In the genomic region with DNA sequence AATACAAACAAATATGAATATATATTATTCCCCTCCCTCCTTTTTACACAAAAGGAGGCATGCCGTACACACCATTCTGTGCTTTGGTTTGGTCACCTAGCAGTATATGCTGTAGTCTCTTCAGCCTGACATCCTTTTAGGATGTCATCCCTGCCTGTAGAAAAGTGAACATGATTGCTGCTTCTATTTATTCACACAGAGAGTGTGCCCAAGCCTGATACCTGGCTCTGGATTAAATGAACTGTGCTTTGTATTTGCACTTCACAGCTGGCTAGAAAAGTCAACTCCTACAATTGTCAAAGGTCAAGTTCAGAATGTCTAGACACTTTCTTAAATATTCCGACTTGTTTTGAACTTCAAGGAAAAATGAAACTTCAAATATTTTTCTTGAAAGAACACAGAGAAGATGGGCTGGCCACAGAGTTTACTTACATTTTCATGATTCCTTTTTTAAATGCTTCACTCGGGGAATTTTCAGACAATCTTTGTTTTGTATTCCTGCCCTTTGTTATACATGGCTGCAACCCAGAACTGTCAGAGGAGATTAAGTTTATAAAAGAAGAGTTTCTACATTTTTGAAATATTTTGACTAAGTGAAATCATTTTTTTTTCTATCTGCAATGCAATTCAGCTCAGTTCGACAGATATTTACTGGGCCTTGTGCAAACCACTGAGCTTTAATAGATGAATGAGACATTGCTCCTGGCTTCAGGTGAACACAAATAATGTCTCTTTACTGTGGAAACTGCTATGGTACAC, we compare ENCODE assay signal across 19 cellular contexts. TPM values are rescaled to one million over a fixed set of nuclear protein-coding genes. Genes with fewer than 3 reads are reported as not detected.
A peak's percentile ranks its signal among the peaks of the same experiment; 100 is the strongest.
DNase-seq lines count a peak whose midpoint lies in the region; ATAC-seq, FAIRE-seq and TF ChIP-seq lines count a peak whose summit lies in the region.
"Had no signal": no experiment of that assay in that cellular context is flagged by ENCODE, and none has a peak within 500 bp of the region (broad histone marks: within the 10 kb centered on the region; RNA-seq: fewer than 3 reads in every experiment).

No MANE protein-coding gene starts in this region.

- H3K79me1 ChIP-seq in IMR-90 (ENCODE audit: low read depth in 1 of 2, low read length in 2 of 2) (no peaks in the 10 kb centered on the region), neuronal stem cell (ENCODE audit: low read depth, low read length) (no peaks in the 10 kb centered on the region)

- dilution Hi-C loops in IMR-90 (cut with HindIII; ENCODE audit: low sequenced_read_pairs, unreplicated experiment) = no loop called here

- H2BK12ac ChIP-seq in neuronal stem cell (ENCODE audit: low read length) = no peak overlapping the region

- H3K79me2 ChIP-seq in HepG2 (ENCODE audit: insufficient read depth, low read length) = no peaks in the 10 kb centered on the region

- H3K4me1 ChIP-seq in IMR-90 (ENCODE audit: control insufficient read depth, insufficient read depth, low read length) (no peaks in the 10 kb centered on the region), HepG2 (ENCODE audit: insufficient read depth, low read length) (no peaks in the 10 kb centered on the region), subcutaneous abdominal adipose tissue (ENCODE audit: control insufficient read depth in 5 of 5, insufficient read depth in 5 of 5, low read length in 5 of 5) (peaks cover 0 to 33% (median 22%) of the 10 kb centered on the region in 5 donors), neuronal stem cell (ENCODE audit: control insufficient read depth in 2 of 2, insufficient read depth in 1 of 2, low read depth in 1 of 2, low read length in 2 of 2) (peaks cover 0 to 4% of the 10 kb centered on the region in 2 donors)
- H3K4me1 ChIP-seq: spleen had no signal

- BruUV-seq in IMR-90 (replicated peaks; lab: Mats Ljungman, UMichigan) (no TSS peak), HepG2 (replicated peaks; lab: Mats Ljungman, UMichigan) (no TSS peak)

- peak; percentile 11 for DNase-seq in IMR-90
- peak; percentile 76 for DNase-seq in choroid plexus epithelial cell (ENCODE audit: low read depth)
- no peak for DNase-seq in HepG2 (ENCODE audit: low spot score)
- no peak for DNase-seq in neuronal stem cell (ENCODE audit: low spot score)
- no peak for DNase-seq in activated gamma-delta T cell treated with Interleukin-2 at 50 U/mL for 16 hours
- DNase-seq: activated CD4-positive, alpha-beta T cell treated with anti-CD3 and anti-CD28 coated beads for 4 hours; activated naive CD8-positive, alpha-beta T cell treated with anti-CD3 and anti-CD28 coated beads, Interleukin-2, amount 10 ng/mL, durations not matched to agents 7 days and 5 days; DND-41; lower lobe of right lung; NCI-H1417; SIG-M5; spleen; stimulated activated naive CD4-positive, alpha-beta T cell treated with Interleukin-2 at 50 U/mL for 16 hours had no signal

- H4K5ac ChIP-seq in IMR-90 (ENCODE audit: low read depth, low read length) = no peak overlapping the region

- no peak overlapping the region for H3K23ac ChIP-seq in IMR-90 (ENCODE audit: low read depth, low read length)
- H3K23ac ChIP-seq in neuronal stem cell (ENCODE audit: low read depth, low read length, poor library complexity) = no peak overlapping the region

- no peaks in the 10 kb centered on the region for H4K20me1 ChIP-seq in IMR-90 (ENCODE audit: insufficient read depth, low read length)
- H4K20me1 ChIP-seq in HepG2 (ENCODE audit: insufficient read depth, low read length) = no peaks in the 10 kb centered on the region

- TF ChIP-seq RAD21 in IMR-90 (IDR thresholded peaks at IDR 0.05; ENCODE audit: low read length) (no peak), HepG2 (CRISPR knock-in tag; IDR thresholded peaks at IDR 0.05) (no peak)

- no peak overlapping the region for H2AK9ac ChIP-seq in IMR-90 (replicated peaks; ENCODE audit: low read depth, low read length, poor library complexity)

- no CpG with 5 or more reads among the region's 4 CpGs for WGBS in IMR-90 (ENCODE audit: extremely low coverage in 2 of 2, insufficient read length in 1 of 2), 2 experiments
- WGBS in HepG2 (ENCODE audit: low lambda C conversion rate) = 23% methylated on average over 4 of the region's 4 CpGs
- WGBS in neuronal stem cell (ENCODE audit: extremely low coverage in 2 of 2, insufficient read length in 2 of 2, insufficient replicate concordance in 1 of 2), 2 donors = no CpG with 5 or more reads among the region's 4 CpGs

- H2AFZ ChIP-seq in IMR-90 (replicated peaks; ENCODE audit: low read length, poor library complexity) (no peak overlapping the region), HepG2 (ENCODE audit: low read length) (no peak overlapping the region), neuronal stem cell (ENCODE audit: low read length) (no peak overlapping the region)

- H3K27me3 ChIP-seq in IMR-90 (ENCODE audit: control insufficient read depth, insufficient read depth, low read length) (no peaks in the 10 kb centered on the region), HepG2 (ENCODE audit: control insufficient read depth in 1 of 2, insufficient read depth in 2 of 2, low read length in 2 of 2) (no peaks in the 10 kb centered on the region), subcutaneous abdominal adipose tissue (ENCODE audit: control insufficient read depth in 5 of 5, insufficient read depth in 4 of 5, low read length in 5 of 5) (no peaks in the 10 kb centered on the region), neuronal stem cell (ENCODE audit: control insufficient read depth in 3 of 3, insufficient read depth in 3 of 3, low read depth in 1 of 3, low read length in 3 of 3) (no peaks in the 10 kb centered on the region)
- H3K27me3 ChIP-seq: esophagus muscularis mucosa had no signal

- TF ChIP-seq CTCF in IMR-90 (conservative IDR thresholded peaks at IDR 0.05; ENCODE audit: low read depth, low read length) (no peak), choroid plexus epithelial cell (conservative IDR thresholded peaks at IDR 0.05; ENCODE audit: low read depth, low read length) (no peak), HepG2 (CRISPR knock-in tag; IDR thresholded peaks at IDR 0.05) (no peak)

- no peak overlapping the region for H3K9ac ChIP-seq in IMR-90 (ENCODE audit: low read depth, low read length)
- no peak overlapping the region for H3K9ac ChIP-seq in HepG2 (ENCODE audit: insufficient read depth, low read depth, low read length)
- H3K9ac ChIP-seq in subcutaneous abdominal adipose tissue (ENCODE audit: low read length in 5 of 5) = peak overlapping the region in 1 of 5 donors; percentile 19
- no peak overlapping the region for H3K9ac ChIP-seq in neuronal stem cell (ENCODE audit: low read depth, low read length, poor library complexity)

- no peak for FAIRE-seq in HepG2 (lab: Jason Lieb, UNC)
- FAIRE-seq: K562 had no signal

- TF ChIP-seq EP300 in HepG2 (IDR thresholded peaks at IDR 0.05; ENCODE audit: low read depth in 2 of 2, low read length in 2 of 2) (no peak), HepG2 (CRISPR knock-in tag; IDR thresholded peaks at IDR 0.05; ENCODE audit: borderline replicate concordance) (no peak)

- H3K9me1 ChIP-seq in IMR-90 (ENCODE audit: insufficient read depth, low read length) = no peaks in the 10 kb centered on the region

- no peak overlapping the region for H2BK15ac ChIP-seq in IMR-90 (ENCODE audit: low read depth, low read length)
- no peak overlapping the region for H2BK15ac ChIP-seq in neuronal stem cell (ENCODE audit: low read length)

- POLR2A ChIA-PET in IMR-90 (lab: Charles Lee; ENCODE audit: unreplicated experiment) = no interaction called here
- POLR2A ChIA-PET in HepG2 (lab: Yijun Ruan, JAX) = no interaction called here

- H3K18ac ChIP-seq in IMR-90 (ENCODE audit: low read depth, low read length) (no peak overlapping the region), neuronal stem cell (ENCODE audit: low read length) (no peak overlapping the region)

- TF ChIP-seq POLR2A in IMR-90 (IDR thresholded peaks at IDR 0.05; ENCODE audit: low read depth, low read length) = no peak
- TF ChIP-seq POLR2A in HepG2 (IDR thresholded peaks at IDR 0.05; ENCODE audit: insufficient read depth in 1 of 2, low read depth in 2 of 2, low read length in 2 of 2) = no peak

- no peak overlapping the region for H2BK20ac ChIP-seq in IMR-90 (ENCODE audit: low read depth, low read length)

- H3K9me3 ChIP-seq in IMR-90 (ENCODE audit: control insufficient read depth, insufficient read depth, low read length) (no peaks in the 10 kb centered on the region), HepG2 (ENCODE audit: low read length) (no peaks in the 10 kb centered on the region), subcutaneous abdominal adipose tissue (ENCODE audit: control insufficient read depth in 5 of 5, low read length in 5 of 5) (no peaks in the 10 kb centered on the region), neuronal stem cell (replicated peaks in 1 of 2; ENCODE audit: control insufficient read depth in 2 of 2, insufficient read depth in 1 of 2, low read depth in 1 of 2, low read length in 2 of 2) (no peaks in the 10 kb centered on the region)
- H3K9me3 ChIP-seq: esophagus muscularis mucosa, lower lobe of right lung, spleen had no signal

- in situ Hi-C loops in IMR-90 (cut with MboI; ENCODE audit: low sequenced_read_pairs) = no loop called here
- in situ Hi-C loops in HepG2 (cut with HindIII; ENCODE audit: extremely low pct_ligation_motif_present, low pct_unique_long_range_greater_than_20kb) = no loop called here

- H2BK120ac ChIP-seq in IMR-90 (ENCODE audit: low read depth, low read length) = no peak overlapping the region
- no peak overlapping the region for H2BK120ac ChIP-seq in neuronal stem cell (ENCODE audit: low read depth, low read length)

- H2BK5ac ChIP-seq in IMR-90 (ENCODE audit: low read depth, low read length, poor library complexity, severe bottlenecking) (no peak overlapping the region), neuronal stem cell (ENCODE audit: low read length) (no peak overlapping the region)

- H3K14ac ChIP-seq in IMR-90 (replicated peaks; ENCODE audit: low read depth, low read length) = no peak overlapping the region
- H3K14ac ChIP-seq in neuronal stem cell (ENCODE audit: low read length) = no peak overlapping the region

- H3K27ac ChIP-seq in IMR-90 (ENCODE audit: insufficient read depth, low read length) = no peak overlapping the region
- H3K27ac ChIP-seq in HepG2 (ENCODE audit: extremely low read length, insufficient read depth, low read length) = no peak overlapping the region
- peak overlapping the region; percentile 49 for H3K27ac ChIP-seq in subcutaneous abdominal adipose tissue (ENCODE audit: low read depth, low read length)
- no peak overlapping the region for H3K27ac ChIP-seq in neuronal stem cell (replicated peaks; ENCODE audit: low read length)
- H3K27ac ChIP-seq: lower lobe of right lung, spleen had no signal

- H4K91ac ChIP-seq in IMR-90 (ENCODE audit: insufficient read depth, low read depth, low read length) = no peak overlapping the region
- no peak overlapping the region for H4K91ac ChIP-seq in neuronal stem cell (ENCODE audit: low read depth, low read length, poor library complexity)

- intact Hi-C loops in IMR-90 (cut with micrococcal nuclease) = no loop called here
- intact Hi-C loops in HepG2 (cut with micrococcal nuclease; ENCODE audit: unreplicated experiment) = no loop called here

- H3K4me2 ChIP-seq in IMR-90 (ENCODE audit: low read depth, low read length) (peak overlapping the region; percentile 31; the same call in 1 of the 2 replicates), HepG2 (ENCODE audit: low read depth, low read length) (no peak overlapping the region), neuronal stem cell (ENCODE audit: insufficient read depth, low read length, poor library complexity, severe bottlenecking) (no peak overlapping the region)

- H3K36me3 ChIP-seq in IMR-90 (ENCODE audit: control insufficient read depth, insufficient read depth, low read length) = no peaks in the 10 kb centered on the region
- H3K36me3 ChIP-seq in HepG2 (replicated peaks in 1 of 2; ENCODE audit: control insufficient read depth in 1 of 2, insufficient read depth in 2 of 2, low read length in 2 of 2) = no peaks in the 10 kb centered on the region
- H3K36me3 ChIP-seq in subcutaneous abdominal adipose tissue (ENCODE audit: control insufficient read depth in 5 of 5, insufficient read depth in 5 of 5, low read length in 5 of 5) = no peaks in the 10 kb centered on the region
- no peaks in the 10 kb centered on the region for H3K36me3 ChIP-seq in neuronal stem cell (replicated peaks in 1 of 2; ENCODE audit: control insufficient read depth in 2 of 2, insufficient read depth in 2 of 2, low read length in 2 of 2)
- H3K36me3 ChIP-seq: esophagus muscularis mucosa, lower lobe of right lung, spleen had no signal

- ATAC-seq in IMR-90 (ENCODE audit: low read depth) (peak; percentile 48), HepG2 (no peak), GM21786 (IDR thresholded peaks at IDR 0.05; ENCODE audit: unreplicated experiment) (no peak)
- ATAC-seq: K562, lower lobe of right lung had no signal

- H3K4ac ChIP-seq in IMR-90 (ENCODE audit: low read depth, low read length) (no peak overlapping the region), neuronal stem cell (ENCODE audit: low read length) (no peak overlapping the region)

- H4K8ac ChIP-seq in IMR-90 (ENCODE audit: low read depth in 2 of 2, low read length in 2 of 2) = no peak overlapping the region
- H4K8ac ChIP-seq in neuronal stem cell (ENCODE audit: low read depth, low read length) = no peak overlapping the region

- CTCF ChIA-PET in IMR-90 (lab: Yijun Ruan, JAX) = interaction anchor here (0.6 kb wide), 1 partner anchor 310 kb away, joined by 3 read pairs; no protein-coding TSS in a partner anchor
- CTCF ChIA-PET in HepG2 (lab: Yijun Ruan, JAX; ENCODE audit: low intra/inter-chr PET ratio, low total read pairs) = no interaction called here

- H2AK5ac ChIP-seq in IMR-90 (ENCODE audit: low read depth, low read length) (no peak overlapping the region), neuronal stem cell (ENCODE audit: low read depth, low read length) (no peak overlapping the region)

- no peak overlapping the region for H3K4me3 ChIP-seq in IMR-90 (ENCODE audit: insufficient read depth, low read depth, low read length)
- H3K4me3 ChIP-seq in choroid plexus epithelial cell (ENCODE audit: low read depth, low read length) = no peak overlapping the region
- no peak overlapping the region for H3K4me3 ChIP-seq in HepG2 (replicated peaks in 1 of 3; ENCODE audit: insufficient read depth in 1 of 3, low read depth in 2 of 3, low read length in 3 of 3)
- no peak overlapping the region for H3K4me3 ChIP-seq in subcutaneous abdominal adipose tissue (ENCODE audit: low read depth in 1 of 5, low read length in 5 of 5)
- H3K4me3 ChIP-seq in neuronal stem cell (ENCODE audit: low read length in 2 of 2) = no peak overlapping the region
- H3K4me3 ChIP-seq: coronary artery, esophagus muscularis mucosa, K562, lower lobe of right lung, spleen had no signal

- H3K56ac ChIP-seq in IMR-90 (ENCODE audit: extremely low read depth, insufficient read depth, low read length) = no peak overlapping the region

RNA-seq across cellular contexts. Expression of gene DAPL1, which starts 33.4 kb away (rescaled TPM):
- total RNA-seq in IMR-90 (2012; rRNA removed) = not detected in 2 replicates
- polyA plus RNA-seq in IMR-90 (2012; rRNA removed) = not detected in 2 replicates
- polyA plus RNA-seq in IMR-90 (2012; cell fraction: cytosol; rRNA removed) = not detected in 2 replicates
- not detected in 2 replicates for polyA plus RNA-seq in IMR-90 (2012; cell fraction: nucleus; rRNA removed; ENCODE audit: low replicate concordance)
- not detected in 2 replicates for total RNA-seq in HepG2 (2016; rRNA removed; fragmentation: Illumina TruSeq; extraction: Trizol)
- not detected in 2 replicates for total RNA-seq in HepG2 (2016; cell fraction: cytosol; rRNA removed; fragmentation: Illumina TruSeq; extraction: Trizol; ENCODE audit: low read depth)
- total RNA-seq in HepG2 (2016; cell fraction: insoluble cytoplasmic fraction; rRNA removed; fragmentation: Illumina TruSeq; extraction: Trizol) = not detected in 2 replicates
- total RNA-seq in HepG2 (2016; cell fraction: membrane; rRNA removed; fragmentation: Illumina TruSeq; extraction: Trizol) = not detected in 2 replicates
- not detected in 2 replicates for total RNA-seq in HepG2 (2016; cell fraction: nucleus; rRNA removed; fragmentation: Illumina TruSeq; extraction: Trizol)
- not detected in 2 replicates for polyA plus RNA-seq in HepG2 (2011; rRNA removed)
- not detected in 2 replicates for polyA plus RNA-seq in HepG2 (2011; cell fraction: cytosol; rRNA removed)
- not detected in 2 replicates for polyA plus RNA-seq in HepG2 (2011; cell fraction: nucleus; rRNA removed)
- not detected in 2 replicates for polyA plus RNA-seq in HepG2 (2012)
- polyA plus RNA-seq in HepG2 (2016; cell fraction: cytosol; fragmentation: Illumina TruSeq; extraction: Trizol; ENCODE audit: low read depth) = not detected in 2 replicates
- not detected in 2 replicates for polyA plus RNA-seq in HepG2 (2016; cell fraction: insoluble cytoplasmic fraction; fragmentation: Illumina TruSeq; extraction: Trizol; ENCODE audit: low read depth)
- not detected in 2 replicates for polyA plus RNA-seq in HepG2 (2016; cell fraction: membrane; fragmentation: Illumina TruSeq; extraction: Trizol; ENCODE audit: low read depth)
- not detected in 2 replicates for polyA plus RNA-seq in HepG2 (2016; cell fraction: nucleus; fragmentation: Illumina TruSeq; extraction: Trizol; ENCODE audit: insufficient read depth, low read depth)
- not detected in 2 replicates for polyA minus RNA-seq in HepG2 (2011; rRNA and poly(A)+ RNA removed; ENCODE audit: low replicate concordance)
- polyA minus RNA-seq in HepG2 (2011; cell fraction: cytosol; rRNA and poly(A)+ RNA removed) = not detected in 2 replicates
- polyA minus RNA-seq in HepG2 (2011; cell fraction: nucleus; rRNA and poly(A)+ RNA removed) = not detected in 2 replicates
- 0.18 TPM for polyA plus RNA-seq in neuronal stem cell (2013, experiment 1 of 2)
- polyA plus RNA-seq in neuronal stem cell (2013, experiment 2 of 2) = 0.14 TPM
- total RNA-seq: activated naive CD8-positive, alpha-beta T cell treated with anti-CD3 and anti-CD28 coated beads, Interleukin-2, amount 10 ng/mL, durations not matched to agents 7 days and 5 days; esophagus muscularis mucosa; K562; lower lobe of right lung had no signal
- polyA plus RNA-seq: CD14-positive monocyte, K562 had no signal

Comparison
In these comparisons a context has a peak if more than half of its experiments do, and no peak if none do; other contexts are left out.
1. DNase-seq: peak in IMR-90 (single experiment) and choroid plexus epithelial cell (single experiment); none in HepG2 (single experiment), neuronal stem cell (single experiment) and activated gamma-delta T cell treated with Interleukin-2 at 50 U/mL for 16 hours (single experiment).